In genomic region chr2:241300000-241300399, GRCh38 we compare ENCODE assay signal across 13 cellular contexts. TPM values are rescaled to one million over a fixed set of nuclear protein-coding genes. Genes with fewer than 3 reads are reported as not detected.
DNase-seq lines count a peak whose midpoint lies in the region; ATAC-seq, FAIRE-seq and TF ChIP-seq lines count a peak whose summit lies in the region.
"Had no signal": no experiment of that assay in that cellular context is flagged by ENCODE, and none has a peak within 500 bp of the region (broad histone marks: within the 10 kb centered on the region; RNA-seq: fewer than 3 reads in every experiment).

No MANE protein-coding gene starts in this region.

- H3K36me3 Mint-ChIP-seq in T-cell, result peaks cover 20% of the 10 kb centered on the region
- peaks cover 15% of the 10 kb centered on the region for H3K36me3 Mint-ChIP-seq in stimulated activated effector memory CD8-positive, alpha-beta T cell treated with anti-CD3 and anti-CD28 coated beads, Interleukin-12 subunit alpha, Interleukin-12 subunit beta, amount 100 ng/mL, for 72 hours

- peak overlapping the region in 2 of 3 donors; percentile 15 to 51 for H3K4me3 Mint-ChIP-seq in T-cell
- peak overlapping the region; percentile 25 for H3K4me3 Mint-ChIP-seq in stimulated activated effector memory CD8-positive, alpha-beta T cell treated with anti-CD3 and anti-CD28 coated beads, Interleukin-12 subunit alpha, Interleukin-12 subunit beta, amount 100 ng/mL, for 72 hours

- no peak for TF ChIP-seq POLR2A in GM12878 (IDR thresholded peaks at IDR 0.05; ENCODE audit: low read depth, low read length)
- no peak for TF ChIP-seq POLR2A in esophagus squamous epithelium (IDR thresholded peaks at IDR 0.05)

- H3K4me2 ChIP-seq in GM12878 (ENCODE audit: control insufficient read depth, insufficient read depth), result no peak overlapping the region; the same call in 1 of the 2 replicates

- H3K9ac ChIP-seq in GM12878 (ENCODE audit: control insufficient read depth, insufficient read depth, low read length), result no peak overlapping the region

- no peak overlapping the region for H2AFZ ChIP-seq in GM12878 (ENCODE audit: control insufficient read depth, low read depth, low read length)

- no TSS peak for BruUV-seq in GM12878 (replicated peaks; lab: Mats Ljungman, UMichigan)

- no peaks in the 10 kb centered on the region for H3K9me3 Mint-ChIP-seq in T-cell
- H3K9me3 Mint-ChIP-seq in stimulated activated effector memory CD8-positive, alpha-beta T cell treated with anti-CD3 and anti-CD28 coated beads, Interleukin-12 subunit alpha, Interleukin-12 subunit beta, amount 100 ng/mL, for 72 hours, result no peaks in the 10 kb centered on the region

- ATAC-seq in T-cell (replicated peaks in 1 of 4) (peak; percentile 63 to 90 (median 73)), GM12878 (no peak)
- ATAC-seq in stimulated activated effector memory CD8-positive, alpha-beta T cell treated with anti-CD3 and anti-CD28 coated beads, Interleukin-12 subunit alpha, Interleukin-12 subunit beta, amount 100 ng/mL, for 72 hours, result peak; percentile 67

- H3K79me2 ChIP-seq in GM12878 (ENCODE audit: control insufficient read depth, insufficient read depth, low read length), result peaks cover 88% of the 10 kb centered on the region

- H3K27ac ChIP-seq in GM12878 (ENCODE audit: control insufficient read depth, insufficient read depth) (no peak overlapping the region), esophagus squamous epithelium (no peak overlapping the region)
- H3K27ac ChIP-seq: C4-2B, colonic mucosa, esophagus muscularis mucosa had no signal

- no peak for FAIRE-seq in GM12878 (lab: Jason Lieb, UNC)

- POLR2A ChIA-PET in T-cell (lab: Charles Lee) (no interaction called here), GM12878 (lab: Charles Lee) (no interaction called here)

- H3K27ac Mint-ChIP-seq in T-cell, result peak overlapping the region; percentile 40 to 65
- no peak overlapping the region for H3K27ac Mint-ChIP-seq in stimulated activated effector memory CD8-positive, alpha-beta T cell treated with anti-CD3 and anti-CD28 coated beads, Interleukin-12 subunit alpha, Interleukin-12 subunit beta, amount 100 ng/mL, for 72 hours

- no peaks in the 10 kb centered on the region for H3K27me3 Mint-ChIP-seq in T-cell

- CTCF ChIA-PET in T-cell (lab: Charles Lee), result no interaction called here
- CTCF ChIA-PET in GM12878 (lab: Yijun Ruan, JAX), result no interaction called here

- DNase-seq in T-cell (peak in 32 of 34 experiments; percentile 35 to 74 (median 54)), GM12878 (ENCODE audit: low read depth, low spot score) (no peak), esophagus squamous epithelium (lab: John Stamatoyannopoulos, UW) (no peak), NCI-H2107 treated with DMSO at 0.1 percent for 48 hours (lab: John Stamatoyannopoulos, UW; ENCODE audit: unreplicated experiment) (no peak)
- DNase-seq in activated CD8-positive, alpha-beta memory T cell treated with anti-CD3 and anti-CD28 coated beads for 24 hours, result peak; percentile 67
- peak in 1 of 2 donors; percentile 43 for DNase-seq in stimulated activated effector memory CD8-positive, alpha-beta T cell treated with anti-CD3 and anti-CD28 coated beads, Interleukin-12 subunit alpha, Interleukin-12 subunit beta, amount 100 ng/mL, for 72 hours (ENCODE audit: low spot score in 2 of 2)
- DNase-seq in activated CD4-positive, CD25-positive, alpha-beta regulatory T cell treated with anti-CD3 and anti-CD28 coated beads, Interleukin-2, amount 50 U/mL, for 72 hours, result no peak
- DNase-seq: anterior cingulate cortex, colonic mucosa, NCI-H1105 treated with DMSO at 0.1 percent for 48 hours, OCI-M1 had no signal

- 0 out of 6 replicates have a peak, but pooled peaks of 1 of the 3 experiments have one; percentile 9 for TF ChIP-seq CTCF in GM12878 (IDR thresholded peaks at IDR 0.05 in 2 of 3, conservative IDR thresholded peaks at IDR 0.05 in 1 of 3; ENCODE audit: control insufficient read depth in 2 of 3, extremely low read depth in 1 of 3, insufficient read depth in 1 of 3, low read depth in 3 of 3, low read length in 3 of 3)
- TF ChIP-seq CTCF in esophagus squamous epithelium (IDR thresholded peaks at IDR 0.05), result no peak

- WGBS in GM12878 (ENCODE audit: insufficient coverage, insufficient replicate concordance, low lambda C conversion rate, missing lambda C conversion rate), result 89% methylated on average over 12 of the region's 12 CpGs
- WGBS in esophagus squamous epithelium, 2 donors, result 66 to 75% methylated on average over 3 to 7 of the region's 12 CpGs

- H3K4me1 ChIP-seq in GM12878 (ENCODE audit: control insufficient read depth, insufficient read depth, low read length), result peaks cover 9% of the 10 kb centered on the region
- peaks cover 0 to 29% (median 0%) of the 10 kb centered on the region in 3 donors for H3K4me1 ChIP-seq in esophagus squamous epithelium
- H3K4me1 ChIP-seq: colonic mucosa had no signal

- TF ChIP-seq RAD21 in GM12878 (IDR thresholded peaks at IDR 0.05; ENCODE audit: insufficient read depth, low read depth, low read length), result 0 out of 2 replicates have a peak, but pooled peaks have one; percentile 13

- RAD21 ChIA-PET in GM12878 (lab: Charles Lee; ENCODE audit: unreplicated experiment), result no interaction called here

- H3K4me3 ChIP-seq in GM12878, result no peak overlapping the region
- no peak overlapping the region for H3K4me3 ChIP-seq in esophagus squamous epithelium
- H3K4me3 ChIP-seq: colonic mucosa, esophagus muscularis mucosa had no signal

- TF ChIP-seq EP300 in GM12878 (IDR thresholded peaks at IDR 0.05; ENCODE audit: borderline replicate concordance in 1 of 2, control insufficient read depth in 1 of 2, low read depth in 2 of 2, low read length in 2 of 2), result no peak

- H4K20me1 ChIP-seq in GM12878 (ENCODE audit: control insufficient read depth, insufficient read depth), result no peaks in the 10 kb centered on the region

- H3K4me1 Mint-ChIP-seq in T-cell, result peaks cover 60 to 77% (median 76%) of the 10 kb centered on the region in 3 donors
- H3K4me1 Mint-ChIP-seq in stimulated activated effector memory CD8-positive, alpha-beta T cell treated with anti-CD3 and anti-CD28 coated beads, Interleukin-12 subunit alpha, Interleukin-12 subunit beta, amount 100 ng/mL, for 72 hours, result peaks cover 54% of the 10 kb centered on the region

- in situ Hi-C loops in GM12878 (cut with MboI), result no loop called here

- intact Hi-C loops in GM12878 (cut with micrococcal nuclease; ENCODE audit: unreplicated experiment) (no loop called here), esophagus squamous epithelium (cut with DNase I) (no loop called here)

- H3K9me3 ChIP-seq in GM12878 (replicated peaks; ENCODE audit: control insufficient read depth, insufficient read depth, low read length) (no peaks in the 10 kb centered on the region), esophagus squamous epithelium (no peaks in the 10 kb centered on the region)
- H3K9me3 ChIP-seq: colonic mucosa, esophagus muscularis mucosa had no signal

- SMC1A ChIA-PET in GM12878 (lab: Charles Lee; ENCODE audit: uncharacterized antibody, unreplicated experiment), result interaction anchor here (1.8 kb wide), 1 partner anchor 10 kb away, joined by 3 read pairs; no protein-coding TSS in a partner anchor

- H3K27me3 ChIP-seq in GM12878 (replicated peaks in 1 of 2; ENCODE audit: control insufficient read depth in 2 of 2, insufficient read depth in 2 of 2, low read length in 1 of 2) (no peaks in the 10 kb centered on the region), esophagus squamous epithelium (no peaks in the 10 kb centered on the region)
- H3K27me3 ChIP-seq: colonic mucosa, esophagus muscularis mucosa had no signal

- 0 out of 4 replicates have a peak, but pooled peaks cover 0 to 3% of the 10 kb centered on the region in 2 experiments for H3K36me3 ChIP-seq in GM12878 (ENCODE audit: control insufficient read depth in 2 of 2, insufficient read depth in 2 of 2, low read length in 1 of 2)
- H3K36me3 ChIP-seq in esophagus squamous epithelium, result peaks cover 0 to 12% (median 0%) of the 10 kb centered on the region in 3 donors
- H3K36me3 ChIP-seq: colonic mucosa had no signal

RNA-seq across cellular contexts. Expression of gene HDLBP, which starts 15.5 kb away (rescaled TPM):
- total RNA-seq in T-cell (100 to 1,000 TPM; 130 to 184 (median 148) TPM), GM12878 (2014; rRNA removed) (275 and 279 TPM in 2 replicates), GM12878 (2014; rRNA removed; fragmentation: Illumina TruSeq; extraction: Trizol) (233 and 234 TPM in 2 replicates), GM12878 (2021) (344 and 348 TPM in 2 replicates), esophagus squamous epithelium (100 to 1,000 TPM; 239 to 310 (median 273) TPM)
- total RNA-seq in GM12878 (2013; cell fraction: nucleolus; rRNA removed), result 398 and 445 TPM in 2 replicates
- polyA plus RNA-seq in GM12878 (2011; ENCODE audit: low read depth), result 172 TPM
- polyA plus RNA-seq in GM12878 (2011; rRNA removed) (88.3 and 135 TPM in 2 replicates), GM12878 (2014; fragmentation: Illumina TruSeq; extraction: Trizol) (306 and 383 TPM in 2 replicates), GM12878 (2014; fragmentation: Nextera tagmentation; extraction: Ambion mirVana) (10 to 100 TPM; 19.5 to 56.8 TPM), GM12878 (2014; rRNA removed) (166 and 180 TPM in 2 replicates), GM12878 (2016; fragmentation: Nextera tagmentation; extraction: Ambion mirVana) (100 to 1,000 TPM; 264 to 273 TPM)
- 161 and 182 TPM in 2 replicates for polyA plus RNA-seq in GM12878 (2011; cell fraction: cytosol; rRNA removed)
- polyA plus RNA-seq in GM12878 (2011; cell fraction: nucleus; rRNA removed), result 336 and 338 TPM in 2 replicates
- polyA plus RNA-seq in GM12878 (2012), result 264 and 294 TPM in 2 replicates
- 236 and 259 TPM in 2 replicates for polyA minus RNA-seq in GM12878 (2011; rRNA and poly(A)+ RNA removed)
- polyA minus RNA-seq in GM12878 (2011; cell fraction: cytosol; rRNA and poly(A)+ RNA removed), result 110 and 125 TPM in 2 replicates
- polyA minus RNA-seq in GM12878 (2011; cell fraction: nucleus; rRNA and poly(A)+ RNA removed), result 148 and 204 TPM in 2 replicates

RNA-seq across cellular contexts. Expression of gene SEPTIN2, which starts 15.7 kb away (rescaled TPM):
- total RNA-seq in T-cell (100 to 1,000 TPM; 182 to 209 (median 189) TPM), GM12878 (2014; rRNA removed) (228 and 270 TPM in 2 replicates), GM12878 (2014; rRNA removed; fragmentation: Illumina TruSeq; extraction: Trizol) (248 and 251 TPM in 2 replicates), GM12878 (2021) (222 and 244 TPM in 2 replicates), esophagus squamous epithelium (100 to 1,000 TPM in 3 of 4 donors, 10 to 100 TPM in 1; 95.9 to 236 (median 185) TPM)
- total RNA-seq in GM12878 (2013; cell fraction: nucleolus; rRNA removed), result 581 and 595 TPM in 2 replicates
- polyA plus RNA-seq in GM12878 (2011; ENCODE audit: low read depth), result 164 TPM
- polyA plus RNA-seq in GM12878 (2011; rRNA removed) (474 and 566 TPM in 2 replicates), GM12878 (2014; fragmentation: Illumina TruSeq; extraction: Trizol) (354 and 392 TPM in 2 replicates), GM12878 (2014; fragmentation: Nextera tagmentation; extraction: Ambion mirVana) (100 to 1,000 TPM; 169 to 174 TPM), GM12878 (2014; rRNA removed) (232 and 290 TPM in 2 replicates), GM12878 (2016; fragmentation: Nextera tagmentation; extraction: Ambion mirVana) (100 to 1,000 TPM; 315 to 334 TPM)
- 143 and 155 TPM in 2 replicates for polyA plus RNA-seq in GM12878 (2011; cell fraction: cytosol; rRNA removed)
- polyA plus RNA-seq in GM12878 (2011; cell fraction: nucleus; rRNA removed), result 289 and 340 TPM in 2 replicates
- polyA plus RNA-seq in GM12878 (2012), result 194 and 223 TPM in 2 replicates
- 174 and 362 TPM in 2 replicates for polyA minus RNA-seq in GM12878 (2011; rRNA and poly(A)+ RNA removed)
- polyA minus RNA-seq in GM12878 (2011; cell fraction: cytosol; rRNA and poly(A)+ RNA removed), result 88.3 and 99.6 TPM in 2 replicates
- 110 and 165 TPM in 2 replicates for polyA minus RNA-seq in GM12878 (2011; cell fraction: nucleus; rRNA and poly(A)+ RNA removed)

RNA-seq across cellular contexts. Expression of gene FARP2, which starts 56.1 kb away (rescaled TPM):
- 10 to 100 TPM; 15.8 to 27.5 (median 18.5) TPM for total RNA-seq in T-cell
- 108 TPM in 2 replicates for total RNA-seq in GM12878 (2013; cell fraction: nucleolus; rRNA removed)
- 36.0 and 45.0 TPM in 2 replicates for total RNA-seq in GM12878 (2014; rRNA removed)
- 32.7 and 36.8 TPM in 2 replicates for total RNA-seq in GM12878 (2014; rRNA removed; fragmentation: Illumina TruSeq; extraction: Trizol)
- total RNA-seq in GM12878 (2021), result 62.6 and 67.5 TPM in 2 replicates
- polyA plus RNA-seq in GM12878 (2011; ENCODE audit: low read depth), result 22.3 TPM
- 47.1 and 51.8 TPM in 2 replicates for polyA plus RNA-seq in GM12878 (2011; rRNA removed)
- 30.7 and 31.1 TPM in 2 replicates for polyA plus RNA-seq in GM12878 (2011; cell fraction: cytosol; rRNA removed)
- 37.9 and 44.2 TPM in 2 replicates for polyA plus RNA-seq in GM12878 (2011; cell fraction: nucleus; rRNA removed)
- polyA plus RNA-seq in GM12878 (2012), result 15.6 and 22.4 TPM in 2 replicates
- 36.8 and 47.7 TPM in 2 replicates for polyA plus RNA-seq in GM12878 (2014; fragmentation: Illumina TruSeq; extraction: Trizol)
- polyA plus RNA-seq in GM12878 (2014; fragmentation: Nextera tagmentation; extraction: Ambion mirVana), result 1 to 10 TPM; 5.5 to 5.6 TPM
- 31.2 and 35.1 TPM in 2 replicates for polyA plus RNA-seq in GM12878 (2014; rRNA removed)
- 10 to 100 TPM; 50.6 to 54.4 TPM for polyA plus RNA-seq in GM12878 (2016; fragmentation: Nextera tagmentation; extraction: Ambion mirVana)
- 61.9 and 69.6 TPM in 2 replicates for polyA minus RNA-seq in GM12878 (2011; rRNA and poly(A)+ RNA removed)
- 24.6 and 24.9 TPM in 2 replicates for polyA minus RNA-seq in GM12878 (2011; cell fraction: cytosol; rRNA and poly(A)+ RNA removed)
- 20.8 and 29.6 TPM in 2 replicates for polyA minus RNA-seq in GM12878 (2011; cell fraction: nucleus; rRNA and poly(A)+ RNA removed)
- total RNA-seq in esophagus squamous epithelium, result 10 to 100 TPM; 20.8 to 41.8 (median 37.1) TPM

Comparison
In these comparisons a context has a peak if more than half of its experiments do, and no peak if none do; other contexts are left out.
1. DNase-seq: peak in T-cell (32 of 34) and activated CD8-positive, alpha-beta memory T cell treated with anti-CD3 and anti-CD28 coated beads for 24 hours (single experiment); none in GM12878 (single experiment), activated CD4-positive, CD25-positive, alpha-beta regulatory T cell treated with anti-CD3 and anti-CD28 coated beads, Interleukin-2, amount 50 U/mL, for 72 hours (single experiment), esophagus squamous epithelium (single experiment) and NCI-H2107 treated with DMSO at 0.1 percent for 48 hours (single experiment).